Comparison of ENCODE assay signal across 1 cellular context in the genomic region with DNA sequence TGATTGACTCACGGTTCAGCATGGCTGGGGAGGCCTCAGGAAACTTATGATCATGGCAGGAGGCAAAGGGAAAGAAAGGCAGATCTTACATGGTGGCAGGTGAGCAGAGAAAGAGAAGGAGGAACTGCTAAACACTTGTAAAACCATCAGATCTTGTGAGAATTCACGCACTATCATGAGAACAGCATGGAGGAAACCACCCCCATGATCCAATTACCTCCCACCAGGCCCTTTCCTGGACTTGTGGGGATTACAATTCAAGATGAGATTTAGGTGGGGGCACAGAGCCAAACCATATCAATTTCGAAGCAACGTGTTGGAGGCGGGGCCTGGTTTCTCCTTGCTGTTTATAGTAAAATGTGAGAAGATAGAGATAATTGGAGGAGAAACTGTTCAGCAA.
TF ChIP-seq lines count a peak whose summit lies in the region.

No MANE protein-coding gene starts in this region.

TF ChIP-seq in GM23338, 12 proteins besides CTCF, POLR2A, EP300 and RAD21 (continued from another document):
- TF ChIP-seq ZNF462 (CRISPR knock-in tag; IDR thresholded peaks at IDR 0.05) (no peak), POLR2AphosphoS5 (IDR thresholded peaks at IDR 0.05; ENCODE audit: low read depth) (no peak), EZH2 (IDR thresholded peaks at IDR 0.05; ENCODE audit: low read depth, unreplicated experiment) (no peak), NANOG (IDR thresholded peaks at IDR 0.05; ENCODE audit: borderline replicate concordance) (no peak), ZNF114 (CRISPR knock-in tag; IDR thresholded peaks at IDR 0.05) (no peak), JUNB (IDR thresholded peaks at IDR 0.05; ENCODE audit: unreplicated experiment) (no peak), CREB1 (CRISPR knock-in tag; IDR thresholded peaks at IDR 0.05; ENCODE audit: low read depth) (no peak), EZH2phosphoT487 (IDR thresholded peaks at IDR 0.05; ENCODE audit: unreplicated experiment) (no peak)
- TF ChIP-seq, protein P1, sequence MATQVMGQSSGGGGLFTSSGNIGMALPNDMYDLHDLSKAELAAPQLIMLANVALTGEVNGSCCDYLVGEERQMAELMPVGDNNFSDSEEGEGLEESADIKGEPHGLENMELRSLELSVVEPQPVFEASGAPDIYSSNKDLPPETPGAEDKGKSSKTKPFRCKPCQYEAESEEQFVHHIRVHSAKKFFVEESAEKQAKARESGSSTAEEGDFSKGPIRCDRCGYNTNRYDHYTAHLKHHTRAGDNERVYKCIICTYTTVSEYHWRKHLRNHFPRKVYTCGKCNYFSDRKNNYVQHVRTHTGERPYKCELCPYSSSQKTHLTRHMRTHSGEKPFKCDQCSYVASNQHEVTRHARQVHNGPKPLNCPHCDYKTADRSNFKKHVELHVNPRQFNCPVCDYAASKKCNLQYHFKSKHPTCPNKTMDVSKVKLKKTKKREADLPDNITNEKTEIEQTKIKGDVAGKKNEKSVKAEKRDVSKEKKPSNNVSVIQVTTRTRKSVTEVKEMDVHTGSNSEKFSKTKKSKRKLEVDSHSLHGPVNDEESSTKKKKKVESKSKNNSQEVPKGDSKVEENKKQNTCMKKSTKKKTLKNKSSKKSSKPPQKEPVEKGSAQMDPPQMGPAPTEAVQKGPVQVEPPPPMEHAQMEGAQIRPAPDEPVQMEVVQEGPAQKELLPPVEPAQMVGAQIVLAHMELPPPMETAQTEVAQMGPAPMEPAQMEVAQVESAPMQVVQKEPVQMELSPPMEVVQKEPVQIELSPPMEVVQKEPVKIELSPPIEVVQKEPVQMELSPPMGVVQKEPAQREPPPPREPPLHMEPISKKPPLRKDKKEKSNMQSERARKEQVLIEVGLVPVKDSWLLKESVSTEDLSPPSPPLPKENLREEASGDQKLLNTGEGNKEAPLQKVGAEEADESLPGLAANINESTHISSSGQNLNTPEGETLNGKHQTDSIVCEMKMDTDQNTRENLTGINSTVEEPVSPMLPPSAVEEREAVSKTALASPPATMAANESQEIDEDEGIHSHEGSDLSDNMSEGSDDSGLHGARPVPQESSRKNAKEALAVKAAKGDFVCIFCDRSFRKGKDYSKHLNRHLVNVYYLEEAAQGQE (IDR thresholded peaks at IDR 0.05; ENCODE audit: unreplicated experiment), result no peak
